ENCODE assay signal across 26 cellular contexts in the genomic region with DNA sequence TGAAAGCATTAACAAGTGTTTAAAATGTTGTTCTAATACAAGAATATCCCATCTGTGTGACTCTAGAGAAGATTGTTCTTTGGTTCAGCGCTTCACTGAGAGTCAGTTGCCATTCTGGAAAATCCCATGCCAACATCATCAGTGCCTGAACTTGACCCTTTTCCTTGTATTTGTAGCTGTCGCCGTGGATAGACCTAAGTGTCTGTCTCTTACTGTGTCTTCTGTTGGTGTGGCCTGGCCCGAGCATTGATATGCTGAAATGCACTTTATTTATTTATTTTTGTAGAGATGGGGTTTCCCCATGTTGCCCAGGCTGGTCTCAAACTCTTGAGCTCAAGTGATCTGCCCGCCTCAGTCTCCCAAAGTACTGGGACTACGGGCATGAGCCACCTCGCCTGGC.
DNase-seq lines count a peak whose midpoint lies in the region; ATAC-seq, FAIRE-seq and TF ChIP-seq lines count a peak whose summit lies in the region.
"Had no signal": no experiment of that assay in that cellular context is flagged by ENCODE, and none has a peak within 500 bp of the region (broad histone marks: within the 10 kb centered on the region; RNA-seq: fewer than 3 reads in every experiment).

No MANE protein-coding gene starts in this region.

- H3K27ac Mint-ChIP-seq in T-helper 2 cell treated with Interferon-gamma antibody and Interleukin-4, amounts not matched to agents 5 μg/mL and 100 μg/mL, for 36 hours, result no peak overlapping the region
- H3K27ac Mint-ChIP-seq: CD14-positive monocyte; CD4-positive, alpha-beta T cell; CD8-positive, alpha-beta memory T cell; H9 had no signal

- no peaks in the 10 kb centered on the region for H3K27me3 Mint-ChIP-seq in T-helper 2 cell treated with Interferon-gamma antibody and Interleukin-4, amounts not matched to agents 5 μg/mL and 100 μg/mL, for 36 hours (ENCODE audit: low read depth)

- H3K4me3 Mint-ChIP-seq in T-helper 2 cell treated with Interferon-gamma antibody and Interleukin-4, amounts not matched to agents 5 μg/mL and 100 μg/mL, for 36 hours, result no peak overlapping the region
- H3K4me3 Mint-ChIP-seq: CD14-positive monocyte; CD4-positive, alpha-beta T cell; CD8-positive, alpha-beta memory T cell; H9 had no signal

- H3K27me3 ChIP-seq in esophagus muscularis mucosa (no peaks in the 10 kb centered on the region), sigmoid colon (no peaks in the 10 kb centered on the region), thoracic aorta (replicated peaks; ENCODE audit: insufficient read depth) (no peaks in the 10 kb centered on the region)
- H3K27me3 ChIP-seq: BLaER1 treated with 17β-estradiol and CSF1 and Interleukin-3, amounts not matched to agents 10 nM and 100 nM had no signal

- H3K36me3 ChIP-seq in esophagus muscularis mucosa (peaks cover 0 to 97% (median 81%) of the 10 kb centered on the region in 4 donors), sigmoid colon (peaks cover 53 to 100% (median 79%) of the 10 kb centered on the region in 4 donors), thoracic aorta (peaks cover 93% of the 10 kb centered on the region)
- H3K36me3 ChIP-seq: BE2C; BLaER1 treated with 17β-estradiol and CSF1 and Interleukin-3, amounts not matched to agents 10 nM and 100 nM had no signal

- no peaks in the 10 kb centered on the region for H3K36me3 Mint-ChIP-seq in T-helper 2 cell treated with Interferon-gamma antibody and Interleukin-4, amounts not matched to agents 5 μg/mL and 100 μg/mL, for 36 hours (ENCODE audit: low read depth)
- H3K36me3 Mint-ChIP-seq: CD14-positive monocyte; CD8-positive, alpha-beta memory T cell had no signal

- H3K9me3 Mint-ChIP-seq in T-helper 2 cell treated with Interferon-gamma antibody and Interleukin-4, amounts not matched to agents 5 μg/mL and 100 μg/mL, for 36 hours, result no peaks in the 10 kb centered on the region
- H3K9me3 Mint-ChIP-seq: CD4-positive, alpha-beta T cell; CD8-positive, alpha-beta memory T cell; H9 had no signal

- H3K27ac ChIP-seq in esophagus muscularis mucosa (replicated peaks in 1 of 4) (peak overlapping the region; percentile 71 to 77 (median 76)), sigmoid colon (peak overlapping the region; percentile 67 to 98 (median 81)), thoracic aorta (peak overlapping the region; percentile 8 to 51)
- H3K27ac ChIP-seq: A549; BLaER1 treated with 17β-estradiol and CSF1 and Interleukin-3, amounts not matched to agents 10 nM and 100 nM; GM23248 had no signal

- no peak for TF ChIP-seq CTCF in esophagus muscularis mucosa (IDR thresholded peaks at IDR 0.05)
- no peak for TF ChIP-seq CTCF in sigmoid colon (IDR thresholded peaks at IDR 0.05)
- no peak for TF ChIP-seq CTCF in thoracic aorta (IDR thresholded peaks at IDR 0.05)

- no peak for FAIRE-seq in H54 (lab: Jason Lieb, UNC)
- FAIRE-seq: A549, D721Med, GM12878, GM19239, H1 had no signal

- ATAC-seq in thoracic aorta (ENCODE audit: insufficient number of reproducible peaks, low FRiP score, low read depth), result no peak
- ATAC-seq: A549, GM12878, HCT116 had no signal

- H3K4me3 ChIP-seq in esophagus muscularis mucosa (no peak overlapping the region), sigmoid colon (no peak overlapping the region), thoracic aorta (no peak overlapping the region)
- H3K4me3 ChIP-seq: A549; BLaER1 treated with 17β-estradiol and CSF1 and Interleukin-3, amounts not matched to agents 10 nM and 100 nM; GM12878; GM23248 had no signal

- no peak for TF ChIP-seq EP300 in esophagus muscularis mucosa (IDR thresholded peaks at IDR 0.05)
- TF ChIP-seq EP300 in sigmoid colon (IDR thresholded peaks at IDR 0.05), result no peak

- no peak for TF ChIP-seq POLR2A in esophagus muscularis mucosa (IDR thresholded peaks at IDR 0.05; ENCODE audit: low read depth)
- TF ChIP-seq POLR2A in sigmoid colon (IDR thresholded peaks at IDR 0.05), result no peak
- no peak for TF ChIP-seq POLR2A in H54 (IDR thresholded peaks at IDR 0.05; ENCODE audit: low read depth, low read length)

- no peaks in the 10 kb centered on the region for H3K4me1 Mint-ChIP-seq in T-helper 2 cell treated with Interferon-gamma antibody and Interleukin-4, amounts not matched to agents 5 μg/mL and 100 μg/mL, for 36 hours (ENCODE audit: low read depth)
- H3K4me1 Mint-ChIP-seq: CD14-positive monocyte; CD8-positive, alpha-beta memory T cell had no signal

- DNase-seq in esophagus muscularis mucosa (ENCODE audit: extremely low spot score) (no peak), sigmoid colon (no peak), thoracic aorta (ENCODE audit: low spot score) (no peak), H54 (ENCODE audit: insufficient read length, low spot score) (no peak), NCI-H2081 (lab: John Stamatoyannopoulos, UW) (no peak)
- DNase-seq in T-helper 2 cell treated with Interferon-gamma antibody and Interleukin-4, amounts not matched to agents 5 μg/mL and 100 μg/mL, for 36 hours (ENCODE audit: low spot score), result no peak
- DNase-seq: 8988T; ACHN; AML-193; BE2C; CD4-positive, alpha-beta T cell; CD8-positive, alpha-beta memory T cell; DMS 273 treated with DMSO at 0.1 percent for 48 hours; DMS79; EL; GDM1; GM23248; H9 had no signal

- H3K4me1 ChIP-seq in esophagus muscularis mucosa (peaks cover 2 to 100% (median 97%) of the 10 kb centered on the region in 4 donors), sigmoid colon (peaks cover 0 to 98% (median 97%) of the 10 kb centered on the region in 4 donors), thoracic aorta (ENCODE audit: control insufficient read depth in 1 of 2, low read depth in 2 of 2) (peaks cover 0 to 72% of the 10 kb centered on the region in 2 donors)
- H3K4me1 ChIP-seq: A549, BE2C had no signal

- 75% methylated on average over 7 of the region's 7 CpGs for WGBS in esophagus muscularis mucosa
- 89% methylated on average over 7 of the region's 7 CpGs for WGBS in sigmoid colon, 2 donors

- intact Hi-C loops in esophagus muscularis mucosa (cut with DNase I), result no loop called here
- intact Hi-C loops in sigmoid colon (cut with DNase I), result no loop called here

- H3K9me3 ChIP-seq in esophagus muscularis mucosa (no peaks in the 10 kb centered on the region), sigmoid colon (peaks cover 0 to 3% (median 0%) of the 10 kb centered on the region in 4 donors), thoracic aorta (no peaks in the 10 kb centered on the region)
- H3K9me3 ChIP-seq: A549; BE2C; BLaER1 treated with 17β-estradiol and CSF1 and Interleukin-3, amounts not matched to agents 10 nM and 100 nM had no signal

Comparison
In these comparisons a context has a peak if more than half of its experiments do, and no peak if none do; other contexts are left out.
1. H3K27ac ChIP-seq: peak in every context shown above with its lines; median percentile 81 in sigmoid colon; 76 in esophagus muscularis mucosa; 30 in thoracic aorta.